In the genomic region with DNA sequence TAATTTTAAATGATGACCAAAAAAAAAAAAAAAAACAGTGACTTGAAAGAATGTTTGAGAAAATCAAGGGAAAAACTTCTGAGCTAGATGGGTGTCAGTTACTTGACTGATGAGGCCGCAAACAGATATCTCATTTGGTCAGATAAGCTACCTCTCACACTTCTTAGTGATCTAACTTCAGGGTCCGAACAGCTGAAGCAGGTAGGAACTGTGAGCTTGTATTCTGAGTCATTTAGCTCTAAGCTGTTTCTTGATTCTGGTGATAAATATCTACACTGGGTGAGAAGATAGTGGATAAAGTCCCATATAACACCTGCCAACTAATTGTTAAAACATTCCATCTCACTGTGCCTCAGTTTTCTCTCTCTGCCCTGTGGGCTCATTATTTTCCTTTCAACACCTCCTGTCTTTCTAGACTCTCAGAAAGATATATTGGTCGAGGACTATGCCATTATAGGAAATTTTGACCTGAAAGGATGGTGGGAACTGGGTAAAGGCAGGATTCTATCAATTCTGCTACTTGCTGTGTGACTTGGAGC, we compare ENCODE assay signal across 2 cellular contexts.
A peak's percentile ranks its signal among the peaks of the same experiment; 100 is the strongest.
TF ChIP-seq lines count a peak whose summit lies in the region.

No MANE protein-coding gene starts in this region.

TF ChIP-seq in HepG2, 621 proteins besides CTCF, POLR2A, EP300 and RAD21:
- TF ChIP-seq ZNF256 (CRISPR knock-in tag; conservative IDR thresholded peaks at IDR 0.05) (no peak), SRSF4 (IDR thresholded peaks at IDR 0.05; ENCODE audit: low read depth, low read length, poor library complexity, severe bottlenecking) (no peak), ZNF768 (CRISPR knock-in tag; IDR thresholded peaks at IDR 0.05) (peak; percentile 59; the same call in 1 of the 2 replicates)
- TF ChIP-seq, protein P1, sequence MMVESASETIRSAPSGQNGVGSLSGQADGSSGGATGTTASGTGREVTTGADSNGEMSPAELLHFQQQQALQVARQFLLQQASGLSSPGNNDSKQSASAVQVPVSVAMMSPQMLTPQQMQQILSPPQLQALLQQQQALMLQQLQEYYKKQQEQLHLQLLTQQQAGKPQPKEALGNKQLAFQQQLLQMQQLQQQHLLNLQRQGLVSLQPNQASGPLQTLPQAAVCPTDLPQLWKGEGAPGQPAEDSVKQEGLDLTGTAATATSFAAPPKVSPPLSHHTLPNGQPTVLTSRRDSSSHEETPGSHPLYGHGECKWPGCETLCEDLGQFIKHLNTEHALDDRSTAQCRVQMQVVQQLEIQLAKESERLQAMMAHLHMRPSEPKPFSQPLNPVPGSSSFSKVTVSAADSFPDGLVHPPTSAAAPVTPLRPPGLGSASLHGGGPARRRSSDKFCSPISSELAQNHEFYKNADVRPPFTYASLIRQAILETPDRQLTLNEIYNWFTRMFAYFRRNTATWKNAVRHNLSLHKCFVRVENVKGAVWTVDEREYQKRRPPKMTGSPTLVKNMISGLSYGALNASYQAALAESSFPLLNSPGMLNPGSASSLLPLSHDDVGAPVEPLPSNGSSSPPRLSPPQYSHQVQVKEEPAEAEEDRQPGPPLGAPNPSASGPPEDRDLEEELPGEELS (CRISPR knock-in tag; IDR thresholded peaks at IDR 0.05): no peak

TF ChIP-seq in K562, 482 proteins besides CTCF, POLR2A, EP300 and RAD21:
- peak; percentile 75 for TF ChIP-seq RBM25 (IDR thresholded peaks at IDR 0.05; ENCODE audit: low read depth, low read length, severe bottlenecking)
- no peak for TF ChIP-seq TAF15 (IDR thresholded peaks at IDR 0.05; ENCODE audit: low read depth, low read length)
- peak; percentile 70 for TF ChIP-seq MEIS2 (IDR thresholded peaks at IDR 0.05; ENCODE audit: partially characterized antibody)
- TF ChIP-seq, protein P2, sequence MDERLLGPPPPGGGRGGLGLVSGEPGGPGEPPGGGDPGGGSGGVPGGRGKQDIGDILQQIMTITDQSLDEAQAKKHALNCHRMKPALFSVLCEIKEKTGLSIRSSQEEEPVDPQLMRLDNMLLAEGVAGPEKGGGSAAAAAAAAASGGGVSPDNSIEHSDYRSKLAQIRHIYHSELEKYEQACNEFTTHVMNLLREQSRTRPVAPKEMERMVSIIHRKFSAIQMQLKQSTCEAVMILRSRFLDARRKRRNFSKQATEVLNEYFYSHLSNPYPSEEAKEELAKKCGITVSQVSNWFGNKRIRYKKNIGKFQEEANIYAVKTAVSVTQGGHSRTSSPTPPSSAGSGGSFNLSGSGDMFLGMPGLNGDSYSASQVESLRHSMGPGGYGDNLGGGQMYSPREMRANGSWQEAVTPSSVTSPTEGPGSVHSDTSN (CRISPR knock-in tag; IDR thresholded peaks at IDR 0.05; ENCODE audit: low read depth): no peak
- TF ChIP-seq, protein P2 (tag; conservative IDR thresholded peaks at IDR 0.05; ENCODE audit: low read depth): 0 out of 2 replicates have a peak, but pooled peaks have one; percentile 7
- TF ChIP-seq CEBPB (tag; IDR thresholded peaks at IDR 0.05): no peak
- TF ChIP-seq SMARCA5 (IDR thresholded peaks at IDR 0.05): peak; percentile 49; the same call in 1 of the 2 replicates
- TF ChIP-seq KAT7 (CRISPR knock-in tag; IDR thresholded peaks at IDR 0.05; ENCODE audit: borderline replicate concordance): no peak
- no peak for TF ChIP-seq RB1 (IDR thresholded peaks at IDR 0.05; ENCODE audit: low read depth)
- TF ChIP-seq ADNP (tag; IDR thresholded peaks at IDR 0.05): peak; percentile 82
- no peak for TF ChIP-seq HNRNPL (IDR thresholded peaks at IDR 0.05; ENCODE audit: low read depth, low read length)
- TF ChIP-seq, protein P3, sequence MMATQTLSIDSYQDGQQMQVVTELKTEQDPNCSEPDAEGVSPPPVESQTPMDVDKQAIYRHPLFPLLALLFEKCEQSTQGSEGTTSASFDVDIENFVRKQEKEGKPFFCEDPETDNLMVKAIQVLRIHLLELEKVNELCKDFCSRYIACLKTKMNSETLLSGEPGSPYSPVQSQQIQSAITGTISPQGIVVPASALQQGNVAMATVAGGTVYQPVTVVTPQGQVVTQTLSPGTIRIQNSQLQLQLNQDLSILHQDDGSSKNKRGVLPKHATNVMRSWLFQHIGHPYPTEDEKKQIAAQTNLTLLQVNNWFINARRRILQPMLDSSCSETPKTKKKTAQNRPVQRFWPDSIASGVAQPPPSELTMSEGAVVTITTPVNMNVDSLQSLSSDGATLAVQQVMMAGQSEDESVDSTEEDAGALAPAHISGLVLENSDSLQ (IDR thresholded peaks at IDR 0.05): peak; percentile 35; the same call in 1 of the 2 replicates
- TF ChIP-seq RBBP5 (IDR thresholded peaks at IDR 0.05; ENCODE audit: borderline replicate concordance, insufficient read depth, low read length, poor library complexity, severe bottlenecking): no peak
- TF ChIP-seq, protein P4, sequence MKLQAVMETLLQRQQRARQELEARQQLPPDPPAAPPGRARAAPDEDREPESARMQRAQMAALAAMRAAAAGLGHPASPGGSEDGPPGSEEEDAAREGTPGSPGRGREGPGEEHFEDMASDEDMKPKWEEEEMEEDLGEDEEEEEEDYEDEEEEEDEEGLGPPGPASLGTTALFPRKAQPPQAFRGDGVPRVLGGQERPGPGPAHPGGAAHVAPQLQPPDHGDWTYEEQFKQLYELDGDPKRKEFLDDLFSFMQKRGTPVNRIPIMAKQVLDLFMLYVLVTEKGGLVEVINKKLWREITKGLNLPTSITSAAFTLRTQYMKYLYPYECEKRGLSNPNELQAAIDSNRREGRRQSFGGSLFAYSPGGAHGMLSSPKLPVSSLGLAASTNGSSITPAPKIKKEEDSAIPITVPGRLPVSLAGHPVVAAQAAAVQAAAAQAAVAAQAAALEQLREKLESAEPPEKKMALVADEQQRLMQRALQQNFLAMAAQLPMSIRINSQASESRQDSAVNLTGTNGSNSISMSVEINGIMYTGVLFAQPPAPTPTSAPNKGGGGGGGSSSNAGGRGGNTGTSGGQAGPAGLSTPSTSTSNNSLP (IDR thresholded peaks at IDR 0.05; ENCODE audit: borderline replicate concordance, low read depth, low read length): no peak
